Comparison of ENCODE assay signal across 8 cellular contexts in genomic region chr6:146857180-146857959, GRCh38.
DNase-seq lines count a peak whose midpoint lies in the region; ATAC-seq and TF ChIP-seq lines count a peak whose summit lies in the region.

No MANE protein-coding gene starts in this region.

- peak; percentile 98 for ATAC-seq in GM19035 (IDR thresholded peaks at IDR 0.05; ENCODE audit: unreplicated experiment)
- peak; percentile 91 for ATAC-seq in HG03280 (IDR thresholded peaks at IDR 0.05; ENCODE audit: unreplicated experiment)

- no peaks in the 10 kb centered on the region for H3K27me3 Mint-ChIP-seq in chondrocyte (ENCODE audit: low read depth)

- peaks cover 11% of the 10 kb centered on the region for H3K4me1 Mint-ChIP-seq in chondrocyte (ENCODE audit: low read depth)

- DNase-seq in AML-193 (lab: John Stamatoyannopoulos, UW) (peak; percentile 83 to 88), NCI-H2227 (lab: John Stamatoyannopoulos, UW; ENCODE audit: unreplicated experiment) (peak; percentile 82), chondrocyte (ENCODE audit: low spot score) (no peak), kidney tubule cell (ENCODE audit: low spot score) (peak; percentile 77)
- peak; percentile 77 for DNase-seq in activated CD4-positive, CD25-positive, alpha-beta regulatory T cell treated with anti-CD3 and anti-CD28 coated beads, Interleukin-2, amount 50 U/mL, for 72 hours
- DNase-seq in stimulated activated CD4-positive, alpha-beta T cell treated with anti-CD3 and anti-CD28 coated beads, Interleukin-1b, Interleukin-23, amount 100 ng/mL, for 1 hour (ENCODE audit: low read depth in 2 of 2), result peak; percentile 25 to 46

- H3K4me3 Mint-ChIP-seq in chondrocyte (ENCODE audit: unreplicated experiment), result peak overlapping the region; percentile 72

- H3K36me3 Mint-ChIP-seq in chondrocyte (ENCODE audit: low read depth), result no peaks in the 10 kb centered on the region

- peak; percentile 99 for TF ChIP-seq CTCF in chondrocyte (IDR thresholded peaks at IDR 0.05)

- peak overlapping the region; percentile 76 for H3K27ac Mint-ChIP-seq in chondrocyte (ENCODE audit: unreplicated experiment)

- peaks cover under 1% of the 10 kb centered on the region for H3K9me3 Mint-ChIP-seq in chondrocyte (ENCODE audit: low read depth)
